In genomic region chr3:66038384-66038725, GRCh38 we compare ENCODE assay signal across 8 cellular contexts. TPM values are rescaled to one million over a fixed set of nuclear protein-coding genes. Genes with fewer than 3 reads are reported as not detected.
A peak's percentile ranks its signal among the peaks of the same experiment; 100 is the strongest.
DNase-seq lines count a peak whose midpoint lies in the region; ATAC-seq and TF ChIP-seq lines count a peak whose summit lies in the region.

No MANE protein-coding gene starts in this region.

- H4K20me1 ChIP-seq in GM23338 (replicated peaks; ENCODE audit: insufficient read depth): no peaks in the 10 kb centered on the region

- no peak overlapping the region for H3K4me3 ChIP-seq in CD8-positive, alpha-beta T cell (ENCODE audit: low read depth, low read length)
- peak overlapping the region; percentile 94 for H3K4me3 ChIP-seq in GM23338
- H3K4me3 ChIP-seq in NT2/D1 (ENCODE audit: insufficient read length, low read depth): peak overlapping the region; percentile 93
- H3K4me3 ChIP-seq in epithelial cell of proximal tubule (ENCODE audit: low read depth, low read length): peak overlapping the region; percentile 97

- peak overlapping the region; percentile 81; the same call in 1 of the 2 replicates for H2AFZ ChIP-seq in GM23338

- peak overlapping the region; percentile 64 for H3K4me3 Mint-ChIP-seq in CD8-positive, alpha-beta T cell
- peak overlapping the region; percentile 96 for H3K4me3 Mint-ChIP-seq in GM23338

- CTCF ChIA-PET in CD8-positive, alpha-beta T cell (lab: Charles Lee): no interaction called here

- peaks cover 14% of the 10 kb centered on the region for H3K4me1 Mint-ChIP-seq in CD8-positive, alpha-beta T cell (ENCODE audit: low read depth)
- peaks cover 48% of the 10 kb centered on the region for H3K4me1 Mint-ChIP-seq in GM23338

- H3K79me2 ChIP-seq in GM23338 (replicated peaks; ENCODE audit: insufficient read depth): peaks cover 44% of the 10 kb centered on the region

- H3K27ac ChIP-seq in CD8-positive, alpha-beta T cell (ENCODE audit: low read depth, low read length): no peak overlapping the region
- peak overlapping the region; percentile 96 for H3K27ac ChIP-seq in GM23338 (ENCODE audit: low read depth)

- intact Hi-C loops in CD8-positive, alpha-beta T cell (cut with DNase I, micrococcal nuclease): no loop called here

- H3K36me3 ChIP-seq in CD8-positive, alpha-beta T cell (ENCODE audit: insufficient read depth, low read length): no peaks in the 10 kb centered on the region
- H3K36me3 ChIP-seq in GM23338 (ENCODE audit: insufficient read depth) (no peaks in the 10 kb centered on the region), NT2/D1 (ENCODE audit: insufficient read depth, insufficient read length, low read length) (peaks cover 4% of the 10 kb centered on the region)

- peaks cover 8% of the 10 kb centered on the region for H3K27me3 ChIP-seq in CD8-positive, alpha-beta T cell (ENCODE audit: insufficient read depth, low read length)
- H3K27me3 ChIP-seq in GM23338 (ENCODE audit: insufficient read depth) (no peaks in the 10 kb centered on the region), NT2/D1 (ENCODE audit: insufficient read depth, insufficient read length) (no peaks in the 10 kb centered on the region)

- POLR2A ChIA-PET in CD8-positive, alpha-beta T cell (lab: Charles Lee): no interaction called here

- no peak for DNase-seq in CD8-positive, alpha-beta T cell
- DNase-seq in GM23338 (ENCODE audit: low spot score): no peak
- no peak for DNase-seq in NT2/D1 (ENCODE audit: low read depth, low spot score)
- no peak for DNase-seq in epithelial cell of proximal tubule (ENCODE audit: low read depth)
- no peak for DNase-seq in omental fat pad (ENCODE audit: low spot score)
- DNase-seq in GDM1 (lab: John Stamatoyannopoulos, UW): no peak
- no peak for DNase-seq in putamen (ENCODE audit: low spot score)
- DNase-seq in activated CD4-positive, alpha-beta T cell treated with anti-CD3 and anti-CD28 coated beads, Interleukin-2, amount 50 U/mL, for 4 hours: no peak

- H3K9me3 Mint-ChIP-seq in CD8-positive, alpha-beta T cell: no peaks in the 10 kb centered on the region
- H3K9me3 Mint-ChIP-seq in GM23338: no peaks in the 10 kb centered on the region; the same call in 2 of the 3 replicates

- H3F3A ChIP-seq in GM23338 (replicated peaks; ENCODE audit: low read depth): no peaks in the 10 kb centered on the region

- no peaks in the 10 kb centered on the region for H3K36me3 Mint-ChIP-seq in CD8-positive, alpha-beta T cell
- H3K36me3 Mint-ChIP-seq in GM23338 (ENCODE audit: low read depth): peaks cover 8% of the 10 kb centered on the region; the same call in 1 of the 3 replicates

- H3K27me3 Mint-ChIP-seq in CD8-positive, alpha-beta T cell (ENCODE audit: low read depth): peaks cover 61% of the 10 kb centered on the region
- H3K27me3 Mint-ChIP-seq in GM23338 (ENCODE audit: insufficient read depth, low read depth, poor library complexity): peaks cover 19% of the 10 kb centered on the region

- TF ChIP-seq CTCF in CD8-positive, alpha-beta T cell (IDR thresholded peaks at IDR 0.05): no peak
- no peak for TF ChIP-seq CTCF in GM23338 (conservative IDR thresholded peaks at IDR 0.05; ENCODE audit: low read depth in 2 of 2)
- no peak for TF ChIP-seq CTCF in epithelial cell of proximal tubule (conservative IDR thresholded peaks at IDR 0.05; ENCODE audit: low read depth, low read length)
- no peak for TF ChIP-seq CTCF in omental fat pad (IDR thresholded peaks at IDR 0.05)

- H3K27ac Mint-ChIP-seq in CD8-positive, alpha-beta T cell: no peak overlapping the region
- H3K27ac Mint-ChIP-seq in GM23338: peak overlapping the region; percentile 94

- no peaks in the 10 kb centered on the region for H3K9me2 ChIP-seq in GM23338 (ENCODE audit: insufficient read depth)

- no peak for ATAC-seq in CD8-positive, alpha-beta T cell
- ATAC-seq in GM23338: no peak
- ATAC-seq in omental fat pad (ENCODE audit: low FRiP score): peak; percentile 22

- H3K9me3 ChIP-seq in CD8-positive, alpha-beta T cell (ENCODE audit: low read length): no peaks in the 10 kb centered on the region
- H3K9me3 ChIP-seq in NT2/D1 (ENCODE audit: insufficient read depth, low read length): no peaks in the 10 kb centered on the region

- H3K9ac ChIP-seq in NT2/D1 (ENCODE audit: insufficient read length, low read depth): peak overlapping the region; percentile 94

- H3K4me2 ChIP-seq in GM23338: peak overlapping the region; percentile 89

- H3K4me1 ChIP-seq in CD8-positive, alpha-beta T cell (ENCODE audit: insufficient read depth, low read length): no peaks in the 10 kb centered on the region
- H3K4me1 ChIP-seq in GM23338 (ENCODE audit: insufficient read depth) (peaks cover 19% of the 10 kb centered on the region), NT2/D1 (ENCODE audit: insufficient read depth, insufficient read length) (peaks cover 5% of the 10 kb centered on the region)

TF ChIP-seq in GM23338, 12 proteins besides CTCF, POLR2A, EP300 and RAD21:
- TF ChIP-seq CREB1 (CRISPR knock-in tag; IDR thresholded peaks at IDR 0.05; ENCODE audit: low read depth) (no peak), ZNF114 (CRISPR knock-in tag; IDR thresholded peaks at IDR 0.05) (no peak), EZH2phosphoT487 (IDR thresholded peaks at IDR 0.05; ENCODE audit: unreplicated experiment) (no peak)

RNA-seq across cellular contexts. Expression of gene MAGI1, which starts 0.4 kb away (rescaled TPM):
- total RNA-seq in CD8-positive, alpha-beta T cell: not detected
- total RNA-seq in GM23338 (2014; rRNA removed; shearing (Covaris generic)): 63.8 and 71.2 TPM in 2 replicates
- 23.8 and 27.4 TPM in 2 replicates for polyA plus RNA-seq in GM23338 (2016; fragmentation: Nextera tagmentation; extraction: Ambion mirVana)
- 9.6 and 10.9 TPM in 2 replicates for total RNA-seq in epithelial cell of proximal tubule
- total RNA-seq in omental fat pad: 10 to 100 TPM; 22.9 to 38.8 (median 34.3) TPM

Comparison
In these comparisons a context has a peak if more than half of its experiments do, and no peak if none do; other contexts are left out.
1. RNA of gene MAGI1, which starts 0.4 kb away (total RNA-seq): 63.8 to 71.2 TPM in GM23338, 22.9 to 38.8 TPM in omental fat pad and 9.6 to 10.9 TPM in epithelial cell of proximal tubule; not detected in CD8-positive, alpha-beta T cell; every median in the first group is over 10 times any median in the second.